Comparison of ENCODE assay signal across 1 cellular context in genomic region chr11:67404515-67405195, GRCh38.
A peak's percentile ranks its signal among the peaks of the same experiment; 100 is the strongest.
TF ChIP-seq lines count a peak whose summit lies in the region.

No MANE protein-coding gene starts in this region.

TF ChIP-seq in HepG2, 621 proteins besides CTCF, POLR2A, EP300 and RAD21:
- TF ChIP-seq AHR (CRISPR knock-in tag; IDR thresholded peaks at IDR 0.05) (0 out of 2 replicates have a peak, but pooled peaks have one; percentile 5), ZNF121 (CRISPR knock-in tag; IDR thresholded peaks at IDR 0.05) (peak; percentile 71; the same call in 1 of the 2 replicates), SP5 (CRISPR knock-in tag; IDR thresholded peaks at IDR 0.05; ENCODE audit: borderline replicate concordance, low read depth) (peak; percentile 49; the same call in 1 of the 2 replicates), RXRA (CRISPR knock-in tag; IDR thresholded peaks at IDR 0.05) (0 out of 2 replicates have a peak, but pooled peaks have one; percentile 7), PHF8 (CRISPR knock-in tag; IDR thresholded peaks at IDR 0.05) (no peak), HIC2 (CRISPR knock-in tag; IDR thresholded peaks at IDR 0.05; ENCODE audit: low read depth) (peak; percentile 59), HNRNPL (IDR thresholded peaks at IDR 0.05; ENCODE audit: low read depth, low read length) (peak; percentile 90), TERF1 (CRISPR knock-in tag; IDR thresholded peaks at IDR 0.05) (no peak), ATM (IDR thresholded peaks at IDR 0.05; ENCODE audit: borderline replicate concordance) (no peak), NR2F6 (IDR thresholded peaks at IDR 0.05) (peak; percentile 20; the same call in 1 of the 2 replicates), NR2F6 (CRISPR knock-in tag; IDR thresholded peaks at IDR 0.05) (no peak), ZNF687 (CRISPR knock-in tag; IDR thresholded peaks at IDR 0.05) (peak; percentile 37), ZNF670 (CRISPR knock-in tag; IDR thresholded peaks at IDR 0.05; ENCODE audit: borderline replicate concordance) (no peak)
